In the genomic region with DNA sequence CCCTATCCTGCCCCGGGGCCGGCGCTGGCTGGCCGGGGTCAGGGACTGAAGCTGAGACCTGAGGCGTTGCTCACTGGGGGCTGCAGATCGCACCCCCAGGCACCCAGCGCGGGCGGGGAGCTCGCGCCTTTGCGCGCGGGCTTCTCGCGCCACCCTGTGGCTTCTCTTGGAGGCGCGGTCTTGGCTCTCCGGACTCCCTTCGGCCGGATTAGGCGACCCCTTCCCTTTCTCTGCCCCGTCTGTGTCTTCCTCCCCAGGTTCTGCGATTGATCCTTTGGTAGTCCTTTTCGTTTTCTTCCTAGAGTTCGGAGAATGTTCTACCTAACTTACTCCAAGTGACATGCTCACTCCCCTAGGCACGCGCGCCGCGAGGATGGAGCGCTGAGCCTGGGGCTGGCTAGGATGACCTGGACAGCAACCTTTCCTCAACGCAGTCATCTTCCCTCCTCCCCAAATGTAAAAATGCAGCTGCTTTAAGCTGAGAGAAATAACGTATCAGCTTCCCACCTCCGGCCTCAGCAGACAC, we compare ENCODE assay signal across 8 cellular contexts. TPM values are rescaled to one million over a fixed set of nuclear protein-coding genes. Genes with fewer than 3 reads are reported as not detected.
DNase-seq lines count a peak whose midpoint lies in the region; ATAC-seq lines count a peak whose summit lies in the region.

No MANE protein-coding gene starts in this region.

- no peaks in the 10 kb centered on the region for H3K36me3 Mint-ChIP-seq in activated naive CD8-positive, alpha-beta T cell

- peaks cover 29% of the 10 kb centered on the region for H3K27me3 Mint-ChIP-seq in activated naive CD8-positive, alpha-beta T cell

- peaks cover 33% of the 10 kb centered on the region for H3K4me1 Mint-ChIP-seq in activated naive CD8-positive, alpha-beta T cell (ENCODE audit: low read depth)

- ATAC-seq in left ventricle myocardium superior = peak; percentile 77
- no peak for ATAC-seq in HG02981 (IDR thresholded peaks at IDR 0.05; ENCODE audit: unreplicated experiment)
- ATAC-seq in HG03135 (IDR thresholded peaks at IDR 0.05; ENCODE audit: unreplicated experiment) = no peak

- no peaks in the 10 kb centered on the region for H3K9me3 Mint-ChIP-seq in activated naive CD8-positive, alpha-beta T cell (ENCODE audit: low read depth)

- DNase-seq in D341Med (ENCODE audit: low spot score) = peak; percentile 80
- peak; percentile 9 for DNase-seq in HS-5 (ENCODE audit: low read depth)
- DNase-seq in SK-N-DZ (ENCODE audit: low spot score) = peak; percentile 87
- DNase-seq in left ventricle myocardium superior = peak; percentile 73
- peak; percentile 18 for DNase-seq in putamen (ENCODE audit: low spot score)

- no peak overlapping the region for H3K27ac Mint-ChIP-seq in activated naive CD8-positive, alpha-beta T cell

- H3K4me3 Mint-ChIP-seq in activated naive CD8-positive, alpha-beta T cell = peak overlapping the region; percentile 85

- intact Hi-C loops in left ventricle myocardium superior (cut with micrococcal nuclease) = no loop called here

RNA-seq across cellular contexts. Expression of a gene that starts 0.5 kb away (rescaled TPM):
- 11.7 and 16.8 TPM in 2 replicates for polyA plus RNA-seq in SK-N-DZ (2014; cell fraction: cytosol; rRNA removed)
- polyA plus RNA-seq in SK-N-DZ (2014; cell fraction: nucleus; rRNA removed) = 42.6 and 46.0 TPM in 2 replicates
- 0.69 TPM for total RNA-seq in left ventricle myocardium superior

RNA-seq across cellular contexts. Expression of a gene that starts 1.3 kb away (rescaled TPM):
- polyA plus RNA-seq in SK-N-DZ (2014; cell fraction: cytosol; rRNA removed) = 0.45 and 1.3 TPM in 2 replicates
- 9.1 and 10.2 TPM in 2 replicates for polyA plus RNA-seq in SK-N-DZ (2014; cell fraction: nucleus; rRNA removed)
- total RNA-seq in left ventricle myocardium superior = 0.72 TPM

RNA-seq across cellular contexts. Expression of a gene that starts 33.3 kb away (rescaled TPM):
- polyA plus RNA-seq in SK-N-DZ (2014; cell fraction: cytosol; rRNA removed) = 0.31 and 2.4 TPM in 2 replicates
- 3.7 and 4.1 TPM in 2 replicates for polyA plus RNA-seq in SK-N-DZ (2014; cell fraction: nucleus; rRNA removed)
- 8.2 TPM for total RNA-seq in left ventricle myocardium superior

RNA-seq across cellular contexts. Expression of a gene that starts 43.5 kb away (rescaled TPM):
- 0.61 and 3.2 TPM in 2 replicates for polyA plus RNA-seq in SK-N-DZ (2014; cell fraction: cytosol; rRNA removed)
- 1.4 and 3.3 TPM in 2 replicates for polyA plus RNA-seq in SK-N-DZ (2014; cell fraction: nucleus; rRNA removed)
- total RNA-seq in left ventricle myocardium superior = 1.0 TPM

Comparison
In these comparisons a context has a peak if more than half of its experiments do, and no peak if none do; other contexts are left out.
1. DNase-seq: peak in every context shown above with its lines; median percentile 87 in SK-N-DZ; 80 in D341Med; 73 in left ventricle myocardium superior; 18 in putamen; 9 in HS-5.